16 cellular contexts compared by ENCODE assay signal in the genomic region with DNA sequence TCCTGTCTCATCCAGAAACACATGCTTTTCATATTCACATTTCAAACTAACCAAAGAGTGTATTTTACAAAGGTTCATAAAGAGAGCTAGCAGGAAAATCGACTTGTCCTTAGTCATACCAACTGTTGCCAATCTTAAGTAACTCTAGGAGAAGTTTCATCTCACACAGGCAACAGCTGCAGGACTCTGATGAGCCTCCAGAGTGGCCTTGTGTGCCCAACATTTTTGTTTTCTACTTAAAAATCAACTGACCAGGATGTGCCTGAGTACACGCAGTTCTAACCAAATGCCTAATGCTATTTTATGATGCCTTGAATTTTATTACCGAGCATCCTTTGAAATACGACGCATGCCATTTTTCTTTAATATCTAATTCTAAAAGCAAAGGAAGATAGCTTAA.
DNase-seq lines count a peak whose midpoint lies in the region; ATAC-seq and TF ChIP-seq lines count a peak whose summit lies in the region.
"Had no signal": no experiment of that assay in that cellular context is flagged by ENCODE, and none has a peak within 500 bp of the region (broad histone marks: within the 10 kb centered on the region; RNA-seq: fewer than 3 reads in every experiment).

No MANE protein-coding gene starts in this region.

- no peaks in the 10 kb centered on the region for H3F3A ChIP-seq in PC-3 (ENCODE audit: low read length, unreplicated experiment)

- no peaks in the 10 kb centered on the region for H3K36me3 ChIP-seq in PC-3 (ENCODE audit: low read depth, low read length)
- H3K36me3 ChIP-seq: BE2C had no signal

- H3K4me3 ChIP-seq in PC-3 (ENCODE audit: low read length) = no peak overlapping the region
- H3K4me3 ChIP-seq: A549, GM23248 had no signal

- CTCF ChIA-PET in PC-3 (lab: Charles Lee) = no interaction called here

- ATAC-seq in PC-3 = no peak
- ATAC-seq: A549 had no signal

- no peak overlapping the region for H3K27ac ChIP-seq in PC-3 (ENCODE audit: low read length)
- H3K27ac ChIP-seq: A549, C4-2B, GM23248 had no signal

- H3K9me2 ChIP-seq in PC-3 (replicated peaks; ENCODE audit: low read length) = no peaks in the 10 kb centered on the region

- intact Hi-C loops in PC-3 (cut with micrococcal nuclease) (no loop called here), posterior vena cava (cut with DNase I) (no loop called here), cardiac septum (cut with DNase I) (no loop called here)

- TF ChIP-seq CTCF in PC-3 (conservative IDR thresholded peaks at IDR 0.05; ENCODE audit: low read depth, low read length) = no peak

- no peaks in the 10 kb centered on the region for H3K79me2 ChIP-seq in PC-3 (ENCODE audit: low read length)

- peak overlapping the region; percentile 38; the same call in 1 of the 2 replicates for H2AFZ ChIP-seq in PC-3 (ENCODE audit: low read length)
- H2AFZ ChIP-seq: GM23248 had no signal

- no peak overlapping the region for H3K9ac ChIP-seq in PC-3 (ENCODE audit: low read length)
- H3K9ac ChIP-seq: GM23248 had no signal

- peak; percentile 85 for DNase-seq in LHCN-M2 (ENCODE audit: low read depth)
- no peak for DNase-seq in PC-3
- peak; percentile 31 for DNase-seq in posterior vena cava (ENCODE audit: low spot score)
- DNase-seq in NCI-H524 (lab: John Stamatoyannopoulos, UW) = no peak
- DNase-seq in cardiac septum (ENCODE audit: low spot score) = no peak
- DNase-seq in COLO829 (ENCODE audit: low spot score) = no peak
- DNase-seq: BE2C; CD4-positive, alpha-beta memory T cell; COR-L47; DMS153; DMS79 treated with DMSO at 0.1 percent for 48 hours; EL; GM23248; H9 had no signal

- no peaks in the 10 kb centered on the region for H3K27me3 ChIP-seq in PC-3 (ENCODE audit: low read length)
- H3K27me3 ChIP-seq: BE2C had no signal

- H3K4me2 ChIP-seq in PC-3 (ENCODE audit: low read length) = no peak overlapping the region
- H3K4me2 ChIP-seq: A549 had no signal

- no peaks in the 10 kb centered on the region for H3K9me3 ChIP-seq in PC-3 (ENCODE audit: low read length)
- H3K9me3 ChIP-seq: A549, BE2C had no signal

- POLR2A ChIA-PET in PC-3 (lab: Charles Lee; ENCODE audit: unreplicated experiment) = no interaction called here

- H4K20me1 ChIP-seq in PC-3 (ENCODE audit: low read length) = no peaks in the 10 kb centered on the region

- no TSS peak for BruUV-seq in PC-3 (replicated peaks; lab: Mats Ljungman, UMichigan)

- no peaks in the 10 kb centered on the region for H3K4me1 ChIP-seq in PC-3 (ENCODE audit: insufficient read depth, low read length)
- H3K4me1 ChIP-seq: A549, BE2C had no signal

Comparison
In these comparisons a context has a peak if more than half of its experiments do, and no peak if none do; other contexts are left out.
1. DNase-seq: peak in LHCN-M2 (single experiment) and posterior vena cava (single experiment); none in PC-3 (single experiment), NCI-H524 (0 of 2), cardiac septum (single experiment) and COLO829 (single experiment).